8 cellular contexts compared by ENCODE assay signal in genomic region chr10:77925795-77926565, GRCh38. TPM values are rescaled to one million over a fixed set of nuclear protein-coding genes. Genes with fewer than 3 reads are reported as not detected.
A peak's percentile ranks its signal among the peaks of the same experiment; 100 is the strongest.
DNase-seq lines count a peak whose midpoint lies in the region; ATAC-seq and TF ChIP-seq lines count a peak whose summit lies in the region.

No MANE protein-coding gene starts in this region.

- DNase-seq in Daoy (ENCODE audit: low read depth) (peak; percentile 48), right atrium auricular region (ENCODE audit: low spot score) (no peak), progenitor cell of endocrine pancreas (ENCODE audit: low spot score, unreplicated experiment) (peak; percentile 36), NCI-H345 (lab: John Stamatoyannopoulos, UW) (no peak)
- peak; percentile 32 for DNase-seq in activated naive CD8-positive, alpha-beta T cell treated with anti-CD3 and anti-CD28 coated beads, Interleukin-2, amount 50 U/mL, for 24 hours

- H3K4me3 ChIP-seq in Loucy (ENCODE audit: low read length, poor library complexity, severe bottlenecking) (peak overlapping the region; percentile 83), right atrium auricular region (peak overlapping the region; percentile 77 to 78)

- H3K4me1 ChIP-seq in Loucy (ENCODE audit: insufficient read depth, low read length, poor library complexity, severe bottlenecking): peaks cover 45% of the 10 kb centered on the region
- peaks cover 0 to 27% of the 10 kb centered on the region in 2 donors for H3K4me1 ChIP-seq in right atrium auricular region

- H3K9me3 ChIP-seq in Loucy (ENCODE audit: insufficient read depth, low read depth, low read length): no peaks in the 10 kb centered on the region
- H3K9me3 ChIP-seq in right atrium auricular region: no peaks in the 10 kb centered on the region

- ATAC-seq in GM21526 (IDR thresholded peaks at IDR 0.05; ENCODE audit: low FRiP score, unreplicated experiment): peak; percentile 58
- ATAC-seq in activated naive CD8-positive, alpha-beta T cell treated with anti-CD3 and anti-CD28 coated beads, Interleukin-2, amount 50 U/mL, for 24 hours: peak; percentile 75
- no peak for ATAC-seq in GM18873 (IDR thresholded peaks at IDR 0.05; ENCODE audit: low FRiP score, unreplicated experiment)

- peaks cover 53% of the 10 kb centered on the region for H3K79me2 ChIP-seq in Loucy (ENCODE audit: insufficient read depth, low read length)

- peaks cover 45% of the 10 kb centered on the region for H3K27me3 Mint-ChIP-seq in activated naive CD8-positive, alpha-beta T cell treated with anti-CD3 and anti-CD28 coated beads, Interleukin-2, amount 50 U/mL, for 24 hours
- no peaks in the 10 kb centered on the region for H3K27me3 Mint-ChIP-seq in progenitor cell of endocrine pancreas

- peaks cover 3% of the 10 kb centered on the region; the same call in 1 of the 2 replicates for H3F3A ChIP-seq in Loucy (ENCODE audit: low read depth)

- TF ChIP-seq CTCF in Loucy (conservative IDR thresholded peaks at IDR 0.05; ENCODE audit: low read length) (no peak), right atrium auricular region (IDR thresholded peaks at IDR 0.05) (peak in 1 of 2 donors; percentile 27), progenitor cell of endocrine pancreas (IDR thresholded peaks at IDR 0.05; ENCODE audit: unreplicated experiment) (peak; percentile 14)

- H3K9me3 Mint-ChIP-seq in activated naive CD8-positive, alpha-beta T cell treated with anti-CD3 and anti-CD28 coated beads, Interleukin-2, amount 50 U/mL, for 24 hours: no peaks in the 10 kb centered on the region
- H3K9me3 Mint-ChIP-seq in progenitor cell of endocrine pancreas (ENCODE audit: low read depth): no peaks in the 10 kb centered on the region

- peaks cover 8% of the 10 kb centered on the region for H3K4me1 Mint-ChIP-seq in activated naive CD8-positive, alpha-beta T cell treated with anti-CD3 and anti-CD28 coated beads, Interleukin-2, amount 50 U/mL, for 24 hours
- peaks cover 44% of the 10 kb centered on the region for H3K4me1 Mint-ChIP-seq in progenitor cell of endocrine pancreas (ENCODE audit: low read depth)

- H3K27ac ChIP-seq in right atrium auricular region: peak overlapping the region; percentile 70 to 81

- H3K4me3 Mint-ChIP-seq in activated naive CD8-positive, alpha-beta T cell treated with anti-CD3 and anti-CD28 coated beads, Interleukin-2, amount 50 U/mL, for 24 hours: peak overlapping the region; percentile 39
- H3K4me3 Mint-ChIP-seq in progenitor cell of endocrine pancreas (ENCODE audit: low read depth): peak overlapping the region; percentile 76

- H3K4me2 ChIP-seq in Loucy (ENCODE audit: low read depth, low read length, poor library complexity, severe bottlenecking): peak overlapping the region; percentile 92

- no peaks in the 10 kb centered on the region for H3K9me2 ChIP-seq in Loucy (replicated peaks; ENCODE audit: low read depth, low read length)

- H3K9ac ChIP-seq in Loucy (ENCODE audit: low read depth, low read length, poor library complexity, severe bottlenecking): peak overlapping the region; percentile 72

- H3K27me3 ChIP-seq in Loucy (ENCODE audit: insufficient read depth, low read length, poor library complexity, severe bottlenecking): no peaks in the 10 kb centered on the region
- no peaks in the 10 kb centered on the region for H3K27me3 ChIP-seq in right atrium auricular region

- H2AFZ ChIP-seq in Loucy (ENCODE audit: low read length): peak overlapping the region; percentile 78; the same call in 1 of the 2 replicates

- no peaks in the 10 kb centered on the region for H3K36me3 ChIP-seq in Loucy (ENCODE audit: insufficient read depth, low read length)
- no peaks in the 10 kb centered on the region for H3K36me3 ChIP-seq in right atrium auricular region

- peaks cover 32% of the 10 kb centered on the region for H4K20me1 ChIP-seq in Loucy (ENCODE audit: insufficient read depth, low read length, poor library complexity, severe bottlenecking)

- no peak overlapping the region for H3K27ac Mint-ChIP-seq in activated naive CD8-positive, alpha-beta T cell treated with anti-CD3 and anti-CD28 coated beads, Interleukin-2, amount 50 U/mL, for 24 hours
- H3K27ac Mint-ChIP-seq in progenitor cell of endocrine pancreas: peak overlapping the region; percentile 77

- H3K36me3 Mint-ChIP-seq in activated naive CD8-positive, alpha-beta T cell treated with anti-CD3 and anti-CD28 coated beads, Interleukin-2, amount 50 U/mL, for 24 hours (ENCODE audit: low read depth): no peaks in the 10 kb centered on the region
- H3K36me3 Mint-ChIP-seq in progenitor cell of endocrine pancreas (ENCODE audit: insufficient read depth): no peaks in the 10 kb centered on the region

RNA-seq across cellular contexts. Expression of gene DLG5, which starts 0.6 kb away (rescaled TPM):
- total RNA-seq in Daoy (2014; rRNA removed; shearing (Covaris generic)): 8.6 and 25.2 TPM in 2 replicates
- total RNA-seq in right atrium auricular region (10 to 100 TPM; 10.5 to 20.4 TPM), progenitor cell of endocrine pancreas (132 and 149 TPM in 2 replicates)

Comparison
In these comparisons a context has a peak if more than half of its experiments do, and no peak if none do; other contexts are left out.
1. DNase-seq: peak in Daoy (single experiment), activated naive CD8-positive, alpha-beta T cell treated with anti-CD3 and anti-CD28 coated beads, Interleukin-2, amount 50 U/mL, for 24 hours (single experiment) and progenitor cell of endocrine pancreas (single experiment); none in right atrium auricular region (single experiment) and NCI-H345 (single experiment).